1 cellular context compared by ENCODE assay signal in the genomic region with DNA sequence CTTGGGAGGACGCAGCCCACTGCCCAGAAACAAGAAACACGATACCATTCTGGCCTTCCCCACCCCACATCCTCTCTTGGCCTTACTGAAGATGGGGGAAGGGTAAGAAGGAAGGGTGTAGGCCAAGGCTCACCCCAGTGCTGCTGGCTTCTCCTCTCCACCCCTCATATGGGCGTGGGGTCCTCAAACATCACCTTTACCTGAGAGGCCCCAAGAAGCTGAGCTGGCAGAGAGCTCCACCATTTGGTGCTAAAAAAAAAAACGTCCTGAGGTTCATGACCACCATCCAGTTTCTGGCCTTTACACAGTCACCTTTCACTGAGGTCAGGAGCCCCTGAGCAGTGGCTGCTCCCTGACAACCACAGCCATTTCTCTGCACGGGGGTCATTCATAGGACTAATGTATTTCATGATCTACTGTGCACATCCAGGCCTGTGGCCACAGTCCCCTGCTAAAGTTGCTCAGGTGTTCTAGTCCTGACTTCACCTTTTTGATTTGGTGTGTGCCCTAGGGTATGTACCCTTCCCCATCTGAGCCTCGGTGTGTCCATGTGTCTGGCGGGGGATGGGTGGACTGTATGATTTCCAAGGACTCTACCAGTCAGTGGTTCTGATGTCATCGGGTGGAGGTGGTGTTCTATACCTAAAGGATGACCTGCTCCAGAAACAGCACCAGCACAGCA.
TF ChIP-seq lines count a peak whose summit lies in the region.

No MANE protein-coding gene starts in this region.

TF ChIP-seq in HepG2, 621 proteins besides CTCF, POLR2A, EP300 and RAD21:
- TF ChIP-seq FOSL2 (CRISPR knock-in tag; IDR thresholded peaks at IDR 0.05) (no peak), ZNF75D (CRISPR knock-in tag; IDR thresholded peaks at IDR 0.05; ENCODE audit: borderline replicate concordance) (no peak), ZNF747 (CRISPR knock-in tag; IDR thresholded peaks at IDR 0.05; ENCODE audit: borderline replicate concordance) (no peak), SP1 (IDR thresholded peaks at IDR 0.05) (no peak), SP1 (CRISPR knock-in tag; IDR thresholded peaks at IDR 0.05) (no peak), GABPB1 (CRISPR knock-in tag; IDR thresholded peaks at IDR 0.05) (no peak), NFKB2 (CRISPR knock-in tag; IDR thresholded peaks at IDR 0.05; ENCODE audit: borderline replicate concordance) (no peak), SNAI1 (CRISPR knock-in tag; IDR thresholded peaks at IDR 0.05; ENCODE audit: borderline replicate concordance) (no peak), ZNF773 (CRISPR knock-in tag; IDR thresholded peaks at IDR 0.05; ENCODE audit: borderline replicate concordance) (no peak), TMF1 (CRISPR knock-in tag; IDR thresholded peaks at IDR 0.05; ENCODE audit: low read depth) (no peak), KDM2A (CRISPR knock-in tag; IDR thresholded peaks at IDR 0.05; ENCODE audit: borderline replicate concordance, low read depth) (no peak), TBX3 (IDR thresholded peaks at IDR 0.05; ENCODE audit: borderline replicate concordance) (no peak), TAF15 (IDR thresholded peaks at IDR 0.05; ENCODE audit: low read depth, low read length, poor library complexity, severe bottlenecking) (no peak)
- TF ChIP-seq, protein P1, sequence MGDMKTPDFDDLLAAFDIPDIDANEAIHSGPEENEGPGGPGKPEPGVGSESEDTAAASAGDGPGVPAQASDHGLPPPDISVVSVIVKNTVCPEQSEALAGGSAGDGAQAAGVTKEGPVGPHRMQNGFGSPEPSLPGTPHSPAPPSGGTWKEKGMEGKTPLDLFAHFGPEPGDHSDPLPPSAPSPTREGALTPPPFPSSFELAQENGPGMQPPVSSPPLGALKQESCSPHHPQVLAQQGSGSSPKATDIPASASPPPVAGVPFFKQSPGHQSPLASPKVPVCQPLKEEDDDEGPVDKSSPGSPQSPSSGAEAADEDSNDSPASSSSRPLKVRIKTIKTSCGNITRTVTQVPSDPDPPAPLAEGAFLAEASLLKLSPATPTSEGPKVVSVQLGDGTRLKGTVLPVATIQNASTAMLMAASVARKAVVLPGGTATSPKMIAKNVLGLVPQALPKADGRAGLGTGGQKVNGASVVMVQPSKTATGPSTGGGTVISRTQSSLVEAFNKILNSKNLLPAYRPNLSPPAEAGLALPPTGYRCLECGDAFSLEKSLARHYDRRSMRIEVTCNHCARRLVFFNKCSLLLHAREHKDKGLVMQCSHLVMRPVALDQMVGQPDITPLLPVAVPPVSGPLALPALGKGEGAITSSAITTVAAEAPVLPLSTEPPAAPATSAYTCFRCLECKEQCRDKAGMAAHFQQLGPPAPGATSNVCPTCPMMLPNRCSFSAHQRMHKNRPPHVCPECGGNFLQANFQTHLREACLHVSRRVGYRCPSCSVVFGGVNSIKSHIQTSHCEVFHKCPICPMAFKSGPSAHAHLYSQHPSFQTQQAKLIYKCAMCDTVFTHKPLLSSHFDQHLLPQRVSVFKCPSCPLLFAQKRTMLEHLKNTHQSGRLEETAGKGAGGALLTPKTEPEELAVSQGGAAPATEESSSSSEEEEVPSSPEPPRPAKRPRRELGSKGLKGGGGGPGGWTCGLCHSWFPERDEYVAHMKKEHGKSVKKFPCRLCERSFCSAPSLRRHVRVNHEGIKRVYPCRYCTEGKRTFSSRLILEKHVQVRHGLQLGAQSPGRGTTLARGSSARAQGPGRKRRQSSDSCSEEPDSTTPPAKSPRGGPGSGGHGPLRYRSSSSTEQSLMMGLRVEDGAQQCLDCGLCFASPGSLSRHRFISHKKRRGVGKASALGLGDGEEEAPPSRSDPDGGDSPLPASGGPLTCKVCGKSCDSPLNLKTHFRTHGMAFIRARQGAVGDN (CRISPR knock-in tag; IDR thresholded peaks at IDR 0.05): no peak
- TF ChIP-seq, protein P2, sequence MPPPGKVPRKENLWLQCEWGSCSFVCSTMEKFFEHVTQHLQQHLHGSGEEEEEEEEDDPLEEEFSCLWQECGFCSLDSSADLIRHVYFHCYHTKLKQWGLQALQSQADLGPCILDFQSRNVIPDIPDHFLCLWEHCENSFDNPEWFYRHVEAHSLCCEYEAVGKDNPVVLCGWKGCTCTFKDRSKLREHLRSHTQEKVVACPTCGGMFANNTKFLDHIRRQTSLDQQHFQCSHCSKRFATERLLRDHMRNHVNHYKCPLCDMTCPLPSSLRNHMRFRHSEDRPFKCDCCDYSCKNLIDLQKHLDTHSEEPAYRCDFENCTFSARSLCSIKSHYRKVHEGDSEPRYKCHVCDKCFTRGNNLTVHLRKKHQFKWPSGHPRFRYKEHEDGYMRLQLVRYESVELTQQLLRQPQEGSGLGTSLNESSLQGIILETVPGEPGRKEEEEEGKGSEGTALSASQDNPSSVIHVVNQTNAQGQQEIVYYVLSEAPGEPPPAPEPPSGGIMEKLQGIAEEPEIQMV (CRISPR knock-in tag; IDR thresholded peaks at IDR 0.05; ENCODE audit: low read depth): no peak
